Comparison of ENCODE assay signal across 11 cellular contexts in the genomic region with DNA sequence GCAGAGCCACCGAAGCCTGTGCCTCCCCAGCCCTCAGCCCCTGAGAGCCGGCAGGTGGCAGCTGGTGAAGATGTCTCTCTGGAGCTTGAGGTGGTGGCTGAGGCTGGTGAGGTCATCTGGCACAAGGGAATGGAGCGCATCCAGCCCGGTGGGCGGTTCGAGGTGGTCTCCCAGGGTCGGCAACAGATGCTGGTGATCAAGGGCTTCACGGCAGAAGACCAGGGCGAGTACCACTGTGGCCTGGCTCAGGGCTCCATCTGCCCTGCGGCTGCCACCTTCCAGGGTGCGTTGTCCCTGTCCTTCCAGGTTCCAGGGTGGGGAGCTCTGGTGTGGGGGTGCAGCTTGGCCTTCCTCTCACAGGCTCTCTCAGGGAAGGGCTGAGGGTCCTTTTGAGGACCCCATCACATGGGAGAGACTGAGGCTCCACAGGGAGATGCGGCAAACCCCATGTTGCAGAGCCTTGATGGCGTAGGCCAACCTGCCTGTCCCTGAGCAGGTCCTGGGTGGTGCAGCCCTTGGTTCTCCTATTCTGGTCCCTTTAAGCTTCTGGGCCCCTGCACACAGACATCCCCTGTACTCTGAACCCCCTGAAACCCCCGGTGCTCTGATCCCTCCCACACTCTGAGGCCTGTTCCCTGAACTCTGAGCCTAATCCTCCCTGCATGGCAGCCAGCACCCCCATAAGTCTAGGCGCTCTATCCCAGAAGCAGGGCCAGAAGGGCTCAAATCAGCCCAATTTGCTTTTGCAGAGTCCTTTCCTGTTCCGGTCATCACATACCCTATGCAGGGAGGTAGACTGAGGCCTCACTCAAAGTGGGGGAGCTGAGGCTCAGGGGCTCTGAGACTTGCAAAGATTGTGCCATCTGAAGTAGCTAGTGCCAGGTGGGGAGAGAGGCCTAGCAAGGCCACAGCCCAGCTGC.
"Had no signal": no experiment of that assay in that cellular context is flagged by ENCODE, and none has a peak within 500 bp of the region (broad histone marks: within the 10 kb centered on the region; RNA-seq: fewer than 3 reads in every experiment).

No MANE protein-coding gene starts in this region.

- H3K9me3 ChIP-seq: heart right ventricle had no signal

- H3K36me3 Mint-ChIP-seq: activated CD8-positive, alpha-beta memory T cell treated with anti-CD3 and anti-CD28 coated beads, Interleukin-2, amount 10 ng/mL, durations not matched to agents 7 days and 5 days had no signal

- H3K4me3 Mint-ChIP-seq: activated CD8-positive, alpha-beta memory T cell treated with anti-CD3 and anti-CD28 coated beads, Interleukin-2, amount 10 ng/mL, durations not matched to agents 7 days and 5 days; activated T-cell treated with anti-CD3 and anti-CD28 coated beads, Interleukin-2, amount 50 U/mL, for 4 hours; naive thymus-derived CD4-positive, alpha-beta T cell; stimulated activated naive CD8-positive, alpha-beta T cell treated with anti-CD3 and anti-CD28 coated beads, Interleukin-15, Interleukin-2, amounts not matched to agents 100 ng/mL and 50 ng/mL, for 24 hours had no signal

- H3K27ac ChIP-seq: heart right ventricle had no signal

- H3K27me3 Mint-ChIP-seq: activated CD8-positive, alpha-beta memory T cell treated with anti-CD3 and anti-CD28 coated beads, Interleukin-2, amount 10 ng/mL, durations not matched to agents 7 days and 5 days; naive thymus-derived CD4-positive, alpha-beta T cell; stimulated activated naive CD8-positive, alpha-beta T cell treated with anti-CD3 and anti-CD28 coated beads, Interleukin-15, Interleukin-2, amounts not matched to agents 100 ng/mL and 50 ng/mL, for 24 hours had no signal

- H3K4me1 Mint-ChIP-seq: activated CD8-positive, alpha-beta memory T cell treated with anti-CD3 and anti-CD28 coated beads, Interleukin-2, amount 10 ng/mL, durations not matched to agents 7 days and 5 days; naive thymus-derived CD4-positive, alpha-beta T cell had no signal

- H3K4me3 ChIP-seq: heart right ventricle had no signal

- H3K9me3 Mint-ChIP-seq: activated T-cell treated with anti-CD3 and anti-CD28 coated beads, Interleukin-2, amount 50 U/mL, for 4 hours; stimulated activated naive CD8-positive, alpha-beta T cell treated with anti-CD3 and anti-CD28 coated beads, Interleukin-15, Interleukin-2, amounts not matched to agents 100 ng/mL and 50 ng/mL, for 24 hours had no signal

- ATAC-seq: activated CD8-positive, alpha-beta memory T cell treated with anti-CD3 and anti-CD28 coated beads, Interleukin-2, amount 10 ng/mL, durations not matched to agents 7 days and 5 days; activated T-cell treated with anti-CD3 and anti-CD28 coated beads, Interleukin-2, amount 50 U/mL, for 4 hours; naive thymus-derived CD4-positive, alpha-beta T cell had no signal

- H3K27me3 ChIP-seq: heart right ventricle had no signal

- DNase-seq: activated CD4-positive, alpha-beta T cell treated with anti-CD3 and anti-CD28 coated beads for 1 hour; activated CD8-positive, alpha-beta memory T cell treated with anti-CD3 and anti-CD28 coated beads, Interleukin-2, amount 10 ng/mL, durations not matched to agents 7 days and 5 days; activated T-cell treated with anti-CD3 and anti-CD28 coated beads, Interleukin-2, amount 50 U/mL, for 4 hours; central memory CD4-positive, alpha-beta T cell; effector memory CD4-positive, alpha-beta T cell; nucleus accumbens; SHP77; stimulated activated CD4-positive, alpha-beta T cell treated with anti-CD3 and anti-CD28 coated beads, Interleukin-2, amount 100 ng/mL, for 48 hours had no signal

- H3K27ac Mint-ChIP-seq: activated CD8-positive, alpha-beta memory T cell treated with anti-CD3 and anti-CD28 coated beads, Interleukin-2, amount 10 ng/mL, durations not matched to agents 7 days and 5 days; naive thymus-derived CD4-positive, alpha-beta T cell; stimulated activated naive CD8-positive, alpha-beta T cell treated with anti-CD3 and anti-CD28 coated beads, Interleukin-15, Interleukin-2, amounts not matched to agents 100 ng/mL and 50 ng/mL, for 24 hours had no signal
